In the genomic region with DNA sequence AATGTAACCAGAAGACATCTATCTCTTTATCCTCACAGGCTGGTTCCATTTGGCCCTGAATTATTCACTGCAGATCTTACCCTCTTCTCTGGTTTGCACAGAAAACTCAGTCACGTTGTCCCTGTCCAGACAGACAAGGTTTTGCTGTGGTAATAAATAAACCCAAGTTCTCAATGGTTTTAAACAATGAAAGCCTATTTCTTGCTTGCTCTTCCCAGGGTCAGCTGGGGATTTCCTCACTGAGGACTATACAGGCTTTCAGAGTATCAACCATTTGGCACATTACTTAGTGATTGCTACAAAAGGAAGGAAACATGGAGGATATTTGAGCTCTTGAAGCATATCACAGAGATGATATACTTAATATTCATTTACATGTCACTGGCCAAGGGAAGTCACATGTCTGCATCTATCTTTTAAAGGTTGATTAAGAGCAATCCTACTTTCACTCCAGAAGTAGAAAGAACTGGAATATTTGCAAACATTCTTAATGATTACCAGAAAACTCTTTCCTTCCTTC, we compare ENCODE assay signal across 1 cellular context.
TF ChIP-seq lines count a peak whose summit lies in the region.

No MANE protein-coding gene starts in this region.

TF ChIP-seq in SK-N-SH, 30 proteins besides CTCF, POLR2A, EP300 and RAD21 (continued from another document):
- TF ChIP-seq, protein P1, sequence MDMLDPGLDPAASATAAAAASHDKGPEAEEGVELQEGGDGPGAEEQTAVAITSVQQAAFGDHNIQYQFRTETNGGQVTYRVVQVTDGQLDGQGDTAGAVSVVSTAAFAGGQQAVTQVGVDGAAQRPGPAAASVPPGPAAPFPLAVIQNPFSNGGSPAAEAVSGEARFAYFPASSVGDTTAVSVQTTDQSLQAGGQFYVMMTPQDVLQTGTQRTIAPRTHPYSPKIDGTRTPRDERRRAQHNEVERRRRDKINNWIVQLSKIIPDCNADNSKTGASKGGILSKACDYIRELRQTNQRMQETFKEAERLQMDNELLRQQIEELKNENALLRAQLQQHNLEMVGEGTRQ (IDR thresholded peaks at IDR 0.05; ENCODE audit: borderline replicate concordance, low read depth, low read length) = no peak
- TF ChIP-seq EZH2phosphoT487 (IDR thresholded peaks at IDR 0.05; ENCODE audit: borderline replicate concordance, low read depth) = no peak
- TF ChIP-seq MXI1 (IDR thresholded peaks at IDR 0.05; ENCODE audit: low read depth, low read length) = no peak
